ENCODE assay signal across 20 cellular contexts in the genomic region with DNA sequence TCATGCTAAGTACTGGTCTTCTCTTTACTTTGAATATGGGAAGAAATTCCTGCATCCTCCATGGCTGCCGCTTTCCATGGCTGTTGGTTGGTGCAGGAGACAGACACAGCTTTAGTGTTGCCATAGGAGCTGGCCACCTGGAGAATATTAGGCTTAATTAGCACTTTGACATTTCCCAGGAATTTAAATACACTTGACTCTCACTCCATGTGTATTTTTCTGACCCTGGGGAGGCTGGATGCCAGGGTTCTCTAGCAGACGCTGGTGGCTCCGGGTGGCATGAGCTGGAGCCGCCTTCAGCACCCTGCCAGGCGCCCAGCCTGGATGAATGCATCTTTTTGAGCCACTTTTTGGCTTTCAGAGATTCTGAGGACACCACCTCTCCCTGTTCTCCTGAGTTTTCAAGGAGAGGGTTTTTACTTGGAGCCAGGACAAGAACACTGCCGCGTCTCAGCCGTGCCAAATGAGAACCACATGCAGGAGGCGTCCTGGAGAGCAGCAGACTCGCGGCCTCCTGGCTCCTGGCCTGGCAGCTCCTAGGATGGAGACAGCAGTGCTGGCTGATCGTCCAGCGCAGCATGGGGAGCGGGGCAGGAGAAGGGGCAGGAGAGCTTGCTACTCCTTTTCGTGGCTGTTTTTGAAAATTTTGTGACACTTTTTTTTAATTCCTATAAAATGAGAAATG.
DNase-seq lines count a peak whose midpoint lies in the region; TF ChIP-seq lines count a peak whose summit lies in the region.
"Had no signal": no experiment of that assay in that cellular context is flagged by ENCODE, and none has a peak within 500 bp of the region (broad histone marks: within the 10 kb centered on the region; RNA-seq: fewer than 3 reads in every experiment).

No MANE protein-coding gene starts in this region.

- no peak overlapping the region for H3K4ac ChIP-seq in H9 (ENCODE audit: low read depth, low read length)

- no peaks in the 10 kb centered on the region for H3K23me2 ChIP-seq in H9 (ENCODE audit: insufficient read length, low read depth, low read length, poor library complexity, severe bottlenecking)

- no peak overlapping the region for H4K8ac ChIP-seq in H9 (replicated peaks; ENCODE audit: insufficient read length, low read depth, low read length)

- no peak overlapping the region for H2BK5ac ChIP-seq in H9 (ENCODE audit: insufficient read length, low read length)

- H3K79me2 ChIP-seq in hepatocyte (no peaks in the 10 kb centered on the region), H9 (ENCODE audit: insufficient read depth, low read length) (no peaks in the 10 kb centered on the region), GM23248 (ENCODE audit: insufficient read depth) (no peaks in the 10 kb centered on the region)

- no peaks in the 10 kb centered on the region for H3F3A ChIP-seq in GM23248 (ENCODE audit: insufficient read depth)

- no peak overlapping the region for H2BK12ac ChIP-seq in H9 (ENCODE audit: insufficient read length, low read depth, low read length)

- no peak overlapping the region for H3K4me2 ChIP-seq in hepatocyte
- H3K4me2 ChIP-seq in H9 (ENCODE audit: insufficient read depth, insufficient read length, low read length), result no peak overlapping the region
- H3K4me2 ChIP-seq in GM23248 (ENCODE audit: unreplicated experiment), result no peak overlapping the region

- peaks cover 2% of the 10 kb centered on the region for H3K4me1 ChIP-seq in hepatocyte (ENCODE audit: insufficient read depth)
- H3K4me1 ChIP-seq in H9 (ENCODE audit: insufficient read depth, low read length), result peaks cover 2% of the 10 kb centered on the region; the same call in 1 of the 2 replicates
- no peaks in the 10 kb centered on the region for H3K4me1 ChIP-seq in HAP-1
- no peaks in the 10 kb centered on the region for H3K4me1 ChIP-seq in GM23248 (ENCODE audit: insufficient read depth)
- H3K4me1 ChIP-seq: upper lobe of left lung had no signal

- no peak overlapping the region for H3K56ac ChIP-seq in H9 (ENCODE audit: insufficient read length, low read depth, low read length)

- H3K36me3 Mint-ChIP-seq in H9 (ENCODE audit: insufficient read depth in 1 of 3, low read depth in 3 of 3), result peaks cover 0 to 7% (median 0%) of the 10 kb centered on the region in 3 experiments; a peak in 2 of 7 replicates
- H3K36me3 Mint-ChIP-seq: activated naive CD4-positive, alpha-beta T cell treated with anti-CD3 and anti-CD28 coated beads, Interleukin-2, amount 10 ng/mL, durations not matched to agents 7 days and 5 days; T-cell had no signal

- no peak overlapping the region for H2BK120ac ChIP-seq in H9 (ENCODE audit: low read depth, low read length, poor library complexity, severe bottlenecking)

- no peaks in the 10 kb centered on the region for H4K20me1 ChIP-seq in hepatocyte (ENCODE audit: insufficient read depth, poor library complexity, severe bottlenecking)
- H4K20me1 ChIP-seq in H9 (ENCODE audit: control insufficient read depth, insufficient read depth, insufficient read length), result no peaks in the 10 kb centered on the region
- no peaks in the 10 kb centered on the region for H4K20me1 ChIP-seq in GM23248 (ENCODE audit: insufficient read depth)

- H3K4me3 ChIP-seq in hepatocyte, result no peak overlapping the region
- no peak overlapping the region for H3K4me3 ChIP-seq in HAP-1
- no peak overlapping the region for H3K4me3 ChIP-seq in GM23248
- H3K4me3 ChIP-seq: upper lobe of left lung had no signal

- peaks cover 0 to 2% of the 10 kb centered on the region in 2 experiments; a peak in 1 of 5 replicates for H3K9me3 Mint-ChIP-seq in H9
- H3K9me3 Mint-ChIP-seq: activated naive CD4-positive, alpha-beta T cell treated with anti-CD3 and anti-CD28 coated beads, Interleukin-2, amount 10 ng/mL, durations not matched to agents 7 days and 5 days; central memory CD8-positive, alpha-beta T cell had no signal

- no peak overlapping the region for H4K91ac ChIP-seq in H9 (ENCODE audit: insufficient read length, low read depth, low read length)

- H3K36me3 ChIP-seq in hepatocyte (replicated peaks; ENCODE audit: insufficient read depth, low read depth), result no peaks in the 10 kb centered on the region
- H3K36me3 ChIP-seq in HAP-1 (replicated peaks), result no peaks in the 10 kb centered on the region
- H3K36me3 ChIP-seq in GM23248 (ENCODE audit: low read depth), result no peaks in the 10 kb centered on the region
- H3K36me3 ChIP-seq: upper lobe of left lung had no signal

- peak; percentile 66 for DNase-seq in NCI-H1105 treated with DMSO at 0.1 percent for 48 hours (lab: John Stamatoyannopoulos, UW)
- peak; percentile 18 for DNase-seq in cerebellum (ENCODE audit: low spot score)
- DNase-seq in hepatocyte (ENCODE audit: low spot score), result peak; percentile 66
- DNase-seq in retina, result peak; percentile 1
- no peak for DNase-seq in H9
- DNase-seq in HAP-1 (ENCODE audit: low spot score in 2 of 2), result no peak
- DNase-seq in GM23248, result no peak
- DNase-seq in GF-D8 (lab: John Stamatoyannopoulos, UW), result no peak
- DNase-seq: activated CD4-positive, CD25-positive, alpha-beta regulatory T cell; activated naive CD4-positive, alpha-beta T cell treated with anti-CD3 and anti-CD28 coated beads, Interleukin-2, amount 10 ng/mL, durations not matched to agents 7 days and 5 days; DMS53; H7; Kasumi-1; NCI-H2171; OCI-M1; T-cell; upper lobe of left lung had no signal

- H3K27me3 Mint-ChIP-seq in H9 (ENCODE audit: low read depth), result no peaks in the 10 kb centered on the region; the same call in none of the 2 replicates
- H3K27me3 Mint-ChIP-seq: activated naive CD4-positive, alpha-beta T cell treated with anti-CD3 and anti-CD28 coated beads, Interleukin-2, amount 10 ng/mL, durations not matched to agents 7 days and 5 days; B cell had no signal

- H3K79me1 ChIP-seq in H9 (ENCODE audit: insufficient read depth, low read depth, low read length, poor library complexity, severe bottlenecking), result no peaks in the 10 kb centered on the region

- H3K4me3 Mint-ChIP-seq in H9, result no peak overlapping the region
- H3K4me3 Mint-ChIP-seq: activated naive CD4-positive, alpha-beta T cell treated with anti-CD3 and anti-CD28 coated beads, Interleukin-2, amount 10 ng/mL, durations not matched to agents 7 days and 5 days; B cell; central memory CD8-positive, alpha-beta T cell; T-cell had no signal

- no peak overlapping the region for H3K18ac ChIP-seq in H9 (ENCODE audit: insufficient read length, low read depth, low read length)

- H3K9me3 ChIP-seq in hepatocyte (ENCODE audit: low read depth) (no peaks in the 10 kb centered on the region), H9 (ENCODE audit: control insufficient read depth, low read depth, low read length) (no peaks in the 10 kb centered on the region), HAP-1 (no peaks in the 10 kb centered on the region), GM23248 (ENCODE audit: low read depth) (no peaks in the 10 kb centered on the region)
- H3K9me3 ChIP-seq: upper lobe of left lung had no signal

- H3K9me2 ChIP-seq in hepatocyte (replicated peaks; ENCODE audit: insufficient read depth) (no peaks in the 10 kb centered on the region), GM23248 (ENCODE audit: insufficient read depth) (no peaks in the 10 kb centered on the region)

- H3K23ac ChIP-seq in H9 (ENCODE audit: insufficient read length, low read depth, low read length), result no peak overlapping the region

- no peak overlapping the region for H2BK20ac ChIP-seq in H9 (ENCODE audit: low read depth, low read length, poor library complexity, severe bottlenecking)

- no peaks in the 10 kb centered on the region for H3K27me3 ChIP-seq in hepatocyte
- no peaks in the 10 kb centered on the region for H3K27me3 ChIP-seq in H9 (ENCODE audit: insufficient read depth, low read length)
- H3K27me3 ChIP-seq in HAP-1 (ENCODE audit: low read depth), result no peaks in the 10 kb centered on the region
- H3K27me3 ChIP-seq in GM23248 (replicated peaks; ENCODE audit: insufficient read depth), result no peaks in the 10 kb centered on the region
- H3K27me3 ChIP-seq: upper lobe of left lung had no signal

- in situ Hi-C loops in HAP-1 (cut with MboI; ENCODE audit: low sequenced_read_pairs) (no loop called here), GM23248 (cut with MboI) (no loop called here)

- H3K27ac Mint-ChIP-seq in H9, result no peak overlapping the region; a peak in 1 of 7 replicates
- H3K27ac Mint-ChIP-seq: activated naive CD4-positive, alpha-beta T cell treated with anti-CD3 and anti-CD28 coated beads, Interleukin-2, amount 10 ng/mL, durations not matched to agents 7 days and 5 days; B cell; T-cell had no signal

- 62% methylated on average over 15 of the region's 15 CpGs for WGBS in hepatocyte (ENCODE audit: low lambda C conversion rate, missing lambda C conversion rate)
- WGBS in H9 (ENCODE audit: extremely low coverage, insufficient read length, low lambda C conversion rate), result no CpG with 5 or more reads among the region's 15 CpGs
- 3 to 4% methylated on average over 15 of the region's 15 CpGs for WGBS in GM23248 (ENCODE audit: low coverage in 1 of 2, low lambda C conversion rate in 2 of 2, missing lambda C conversion rate in 2 of 2), 2 experiments

- H2AFZ ChIP-seq in hepatocyte (no peak overlapping the region), H9 (ENCODE audit: low read length) (no peak overlapping the region), GM23248 (no peak overlapping the region)

- H3K9ac ChIP-seq in H9 (ENCODE audit: extremely low read depth, insufficient read length, low read length), result no peak overlapping the region
- H3K9ac ChIP-seq in GM23248, result no peak overlapping the region

- H2BK15ac ChIP-seq in H9 (ENCODE audit: low read depth, low read length), result no peak overlapping the region

- H3T11ph ChIP-seq in H9 (ENCODE audit: low read length), result no peak overlapping the region

- H3K14ac ChIP-seq in H9 (ENCODE audit: insufficient read depth, low read length), result no peak overlapping the region

- H3K27ac ChIP-seq in hepatocyte (peak overlapping the region; percentile 40), H9 (ENCODE audit: insufficient read length, low read depth, low read length) (no peak overlapping the region), GM23248 (no peak overlapping the region)
- H3K27ac ChIP-seq: epithelial cell of prostate, upper lobe of left lung had no signal

- peaks cover 21% of the 10 kb centered on the region in 2 experiments for H3K4me1 Mint-ChIP-seq in H9
- H3K4me1 Mint-ChIP-seq: activated naive CD4-positive, alpha-beta T cell treated with anti-CD3 and anti-CD28 coated beads, Interleukin-2, amount 10 ng/mL, durations not matched to agents 7 days and 5 days; B cell; central memory CD8-positive, alpha-beta T cell; T-cell had no signal

- TF ChIP-seq CTCF in hepatocyte (IDR thresholded peaks at IDR 0.05; ENCODE audit: poor library complexity) (no peak), H9 (conservative IDR thresholded peaks at IDR 0.05) (no peak)

- no peak overlapping the region for H4K5ac ChIP-seq in H9 (ENCODE audit: insufficient read length, low read depth, low read length)

- no peak overlapping the region for H2AK5ac ChIP-seq in H9 (ENCODE audit: insufficient read length, low read length)

Comparison
In these comparisons a context has a peak if more than half of its experiments do, and no peak if none do; other contexts are left out.
1. DNase-seq: peak in NCI-H1105 treated with DMSO at 0.1 percent for 48 hours (single experiment), cerebellum (single experiment), hepatocyte (single experiment) and retina (single experiment); none in H9 (single experiment), HAP-1 (0 of 2), GM23248 (single experiment) and GF-D8 (single experiment).